ENCODE assay signal across 1 cellular context in the genomic region with DNA sequence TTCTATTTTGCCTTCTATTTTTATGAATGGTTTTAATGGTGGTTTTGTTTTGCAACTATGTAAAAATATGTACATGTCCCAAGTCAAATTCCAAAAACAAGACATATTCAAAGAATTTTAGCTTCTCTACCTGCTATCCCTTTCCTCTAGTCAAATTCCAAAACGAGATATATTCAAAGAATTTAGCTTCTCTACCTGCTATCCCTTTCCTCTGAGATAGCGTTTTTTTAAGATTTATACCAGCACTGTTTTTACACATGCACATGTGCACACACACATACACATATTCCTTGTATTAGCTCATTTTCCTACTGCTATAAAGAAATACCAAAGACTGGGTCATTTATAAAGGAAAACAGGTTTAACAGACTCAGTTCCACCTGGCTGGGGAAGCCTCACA.
TF ChIP-seq lines count a peak whose summit lies in the region.

No MANE protein-coding gene starts in this region.

TF ChIP-seq in HCT116, 20 proteins besides CTCF, POLR2A, EP300 and RAD21 (continued from another document):
- TF ChIP-seq, protein P1, sequence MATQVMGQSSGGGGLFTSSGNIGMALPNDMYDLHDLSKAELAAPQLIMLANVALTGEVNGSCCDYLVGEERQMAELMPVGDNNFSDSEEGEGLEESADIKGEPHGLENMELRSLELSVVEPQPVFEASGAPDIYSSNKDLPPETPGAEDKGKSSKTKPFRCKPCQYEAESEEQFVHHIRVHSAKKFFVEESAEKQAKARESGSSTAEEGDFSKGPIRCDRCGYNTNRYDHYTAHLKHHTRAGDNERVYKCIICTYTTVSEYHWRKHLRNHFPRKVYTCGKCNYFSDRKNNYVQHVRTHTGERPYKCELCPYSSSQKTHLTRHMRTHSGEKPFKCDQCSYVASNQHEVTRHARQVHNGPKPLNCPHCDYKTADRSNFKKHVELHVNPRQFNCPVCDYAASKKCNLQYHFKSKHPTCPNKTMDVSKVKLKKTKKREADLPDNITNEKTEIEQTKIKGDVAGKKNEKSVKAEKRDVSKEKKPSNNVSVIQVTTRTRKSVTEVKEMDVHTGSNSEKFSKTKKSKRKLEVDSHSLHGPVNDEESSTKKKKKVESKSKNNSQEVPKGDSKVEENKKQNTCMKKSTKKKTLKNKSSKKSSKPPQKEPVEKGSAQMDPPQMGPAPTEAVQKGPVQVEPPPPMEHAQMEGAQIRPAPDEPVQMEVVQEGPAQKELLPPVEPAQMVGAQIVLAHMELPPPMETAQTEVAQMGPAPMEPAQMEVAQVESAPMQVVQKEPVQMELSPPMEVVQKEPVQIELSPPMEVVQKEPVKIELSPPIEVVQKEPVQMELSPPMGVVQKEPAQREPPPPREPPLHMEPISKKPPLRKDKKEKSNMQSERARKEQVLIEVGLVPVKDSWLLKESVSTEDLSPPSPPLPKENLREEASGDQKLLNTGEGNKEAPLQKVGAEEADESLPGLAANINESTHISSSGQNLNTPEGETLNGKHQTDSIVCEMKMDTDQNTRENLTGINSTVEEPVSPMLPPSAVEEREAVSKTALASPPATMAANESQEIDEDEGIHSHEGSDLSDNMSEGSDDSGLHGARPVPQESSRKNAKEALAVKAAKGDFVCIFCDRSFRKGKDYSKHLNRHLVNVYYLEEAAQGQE (IDR thresholded peaks at IDR 0.05; ENCODE audit: low read depth), result no peak
- TF ChIP-seq EGR1 (IDR thresholded peaks at IDR 0.05; ENCODE audit: low read depth) (no peak), ZFX (IDR thresholded peaks at IDR 0.05) (no peak), SIN3A (IDR thresholded peaks at IDR 0.05; ENCODE audit: low read depth) (no peak), EZH2phosphoT487 (IDR thresholded peaks at IDR 0.05; ENCODE audit: borderline replicate concordance) (no peak), ELF1 (IDR thresholded peaks at IDR 0.05; ENCODE audit: borderline replicate concordance, low read depth) (no peak), CBX3 (IDR thresholded peaks at IDR 0.05; ENCODE audit: low read depth) (no peak), ZNF274 (IDR thresholded peaks at IDR 0.05; ENCODE audit: low read depth, low read length) (no peak)
